Comparison of ENCODE assay signal across 14 cellular contexts in the genomic region with DNA sequence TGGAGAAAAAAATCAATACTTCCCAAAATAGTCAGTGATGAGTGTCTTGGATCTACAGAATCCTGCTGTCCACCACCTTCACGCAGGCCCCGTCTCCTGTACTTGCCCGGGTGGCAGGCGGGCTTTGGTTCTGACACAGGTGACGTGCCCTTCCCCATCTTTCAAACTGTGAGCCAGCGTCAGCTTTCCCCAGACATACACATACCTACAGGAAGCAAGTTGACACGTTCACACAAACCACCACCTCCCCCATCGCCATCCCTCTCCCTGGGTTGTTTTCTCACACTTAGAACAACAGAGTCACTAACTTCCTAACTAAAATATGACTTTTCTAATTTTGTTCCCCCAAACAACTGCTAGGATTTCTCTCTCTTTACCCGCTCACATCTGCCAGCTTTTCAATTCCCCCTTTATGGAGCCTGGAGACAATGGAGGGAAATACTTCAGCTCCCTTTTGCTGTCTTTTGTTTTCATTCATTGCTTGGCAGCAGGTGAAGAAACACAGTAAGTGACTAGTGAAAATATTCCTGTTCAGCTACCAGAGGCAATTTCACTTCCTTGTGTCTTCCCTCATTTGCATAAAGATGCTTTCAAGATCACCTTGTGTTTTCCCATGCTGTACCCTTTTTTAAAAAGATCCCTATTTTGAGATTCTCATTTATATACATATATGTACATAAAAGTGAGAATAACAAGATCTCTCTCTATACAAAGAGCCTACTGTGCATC.
DNase-seq lines count a peak whose midpoint lies in the region; ATAC-seq lines count a peak whose summit lies in the region.
"Had no signal": no experiment of that assay in that cellular context is flagged by ENCODE, and none has a peak within 500 bp of the region (broad histone marks: within the 10 kb centered on the region; RNA-seq: fewer than 3 reads in every experiment).

No MANE protein-coding gene starts in this region.

- H3K9me3 ChIP-seq in KOPT-K1 (ENCODE audit: insufficient read depth, low read length, poor library complexity, severe bottlenecking), result no peaks in the 10 kb centered on the region

- H3K36me3 ChIP-seq in KOPT-K1 (ENCODE audit: insufficient read depth, low read length), result no peaks in the 10 kb centered on the region

- ATAC-seq in GM21825 (IDR thresholded peaks at IDR 0.05; ENCODE audit: unreplicated experiment) (peak; percentile 68), memory B cell (ENCODE audit: low read depth) (peak; percentile 61), HG03439 (IDR thresholded peaks at IDR 0.05; ENCODE audit: unreplicated experiment) (no peak)
- ATAC-seq: HCT116 had no signal

- H3K27me3 Mint-ChIP-seq in memory B cell, result no peaks in the 10 kb centered on the region

- peak overlapping the region; percentile 24 for H3K4me3 Mint-ChIP-seq in memory B cell
- H3K4me3 Mint-ChIP-seq: naive B cell had no signal

- no peaks in the 10 kb centered on the region for H3K36me3 Mint-ChIP-seq in memory B cell
- H3K36me3 Mint-ChIP-seq: naive B cell had no signal

- DNase-seq in NCI-H510A treated with DMSO at 0.1 percent for 48 hours (lab: John Stamatoyannopoulos, UW) (peak; percentile 26), NCI-H510A (lab: John Stamatoyannopoulos, UW) (no peak), memory B cell (ENCODE audit: low spot score in 2 of 2) (no peak), globus pallidus (ENCODE audit: low spot score) (no peak), DMS 273 treated with DMSO at 0.1 percent for 48 hours (lab: John Stamatoyannopoulos, UW) (no peak)
- DNase-seq: activated gamma-delta T cell; KG1; naive B cell; NCI-H524 treated with DMSO at 0.1 percent for 48 hours; stimulated activated naive CD4-positive, alpha-beta T cell treated with Interleukin-2 at 50 U/mL for 16 hours had no signal

- H3K9me3 Mint-ChIP-seq in memory B cell, result no peaks in the 10 kb centered on the region
- H3K9me3 Mint-ChIP-seq: naive B cell had no signal

- H3K27ac Mint-ChIP-seq in memory B cell, result peak overlapping the region; percentile 79

- peak overlapping the region; percentile 20 for H3K27ac ChIP-seq in KOPT-K1 (ENCODE audit: low read depth, low read length, poor library complexity, severe bottlenecking)

- H3K4me1 Mint-ChIP-seq in memory B cell, result peaks cover 19% of the 10 kb centered on the region
